ENCODE assay signal across 16 cellular contexts in genomic region chr1:228742535-228742934, GRCh38.
"Had no signal": no experiment of that assay in that cellular context is flagged by ENCODE, and none has a peak within 500 bp of the region (broad histone marks: within the 10 kb centered on the region; RNA-seq: fewer than 3 reads in every experiment).

No MANE protein-coding gene starts in this region.

- H3K4me3 ChIP-seq: esophagus squamous epithelium, psoas muscle, right lobe of liver, thoracic aorta had no signal

- H3K27ac Mint-ChIP-seq: activated CD4-positive, alpha-beta memory T cell treated with anti-CD3 and anti-CD28 coated beads, Interleukin-2, amount 10 ng/mL, durations not matched to agents 7 days and 5 days; activated CD4-positive, alpha-beta T cell treated with anti-CD3 and anti-CD28 coated beads for 36 hours; natural killer cell treated with Interleukin-12 subunit alpha and Interleukin-12 subunit beta and Interleukin-15 and Interleukin-18, amount 100 ng/mL, for 72 hours; stimulated activated naive CD8-positive, alpha-beta T cell treated with anti-CD3 and anti-CD28 coated beads, Interleukin-15, Interleukin-2, amounts not matched to agents 100 ng/mL and 50 ng/mL, for 24 hours had no signal

- H3K27ac ChIP-seq: esophagus squamous epithelium, psoas muscle, right lobe of liver, thoracic aorta had no signal

- H3K9me3 Mint-ChIP-seq: activated CD4-positive, alpha-beta memory T cell treated with anti-CD3 and anti-CD28 coated beads, Interleukin-2, amount 10 ng/mL, durations not matched to agents 7 days and 5 days; activated T-cell treated with anti-CD3 and anti-CD28 coated beads, Interleukin-2, amount 50 U/mL, for 4 hours; natural killer cell treated with Interleukin-12 subunit alpha and Interleukin-12 subunit beta and Interleukin-15 and Interleukin-18, amount 100 ng/mL, for 72 hours; stimulated activated naive CD8-positive, alpha-beta T cell treated with anti-CD3 and anti-CD28 coated beads, Interleukin-15, Interleukin-2, amounts not matched to agents 100 ng/mL and 50 ng/mL, for 24 hours; T-cell had no signal

- H3K4me3 Mint-ChIP-seq: activated CD4-positive, alpha-beta memory T cell treated with anti-CD3 and anti-CD28 coated beads, Interleukin-2, amount 10 ng/mL, durations not matched to agents 7 days and 5 days; activated CD4-positive, alpha-beta T cell treated with anti-CD3 and anti-CD28 coated beads for 36 hours; activated T-cell treated with anti-CD3 and anti-CD28 coated beads, Interleukin-2, amount 50 U/mL, for 4 hours; natural killer cell treated with Interleukin-12 subunit alpha and Interleukin-12 subunit beta and Interleukin-15 and Interleukin-18, amount 100 ng/mL, for 72 hours; stimulated activated naive CD8-positive, alpha-beta T cell treated with anti-CD3 and anti-CD28 coated beads, Interleukin-15, Interleukin-2, amounts not matched to agents 100 ng/mL and 50 ng/mL, for 24 hours; T-cell had no signal

- H3K27me3 Mint-ChIP-seq: activated CD4-positive, alpha-beta memory T cell treated with anti-CD3 and anti-CD28 coated beads, Interleukin-2, amount 10 ng/mL, durations not matched to agents 7 days and 5 days; activated CD4-positive, alpha-beta T cell treated with anti-CD3 and anti-CD28 coated beads for 36 hours; stimulated activated naive CD8-positive, alpha-beta T cell treated with anti-CD3 and anti-CD28 coated beads, Interleukin-15, Interleukin-2, amounts not matched to agents 100 ng/mL and 50 ng/mL, for 24 hours; T-cell had no signal

- H3K9me3 ChIP-seq: esophagus squamous epithelium, psoas muscle, right lobe of liver, thoracic aorta had no signal

- ATAC-seq: activated CD4-positive, alpha-beta T cell treated with anti-CD3 and anti-CD28 coated beads for 36 hours; activated T-cell treated with anti-CD3 and anti-CD28 coated beads, Interleukin-2, amount 50 U/mL, for 4 hours; natural killer cell treated with Interleukin-12 subunit alpha and Interleukin-12 subunit beta and Interleukin-15 and Interleukin-18, amount 100 ng/mL, for 72 hours; psoas muscle; right lobe of liver; T-cell had no signal

- H3K27me3 ChIP-seq: esophagus squamous epithelium, right lobe of liver had no signal

- DNase-seq: activated CD4-positive, alpha-beta memory T cell treated with anti-CD3 and anti-CD28 coated beads, Interleukin-2, amount 10 ng/mL, durations not matched to agents 7 days and 5 days; activated CD4-positive, alpha-beta T cell treated with anti-CD3 and anti-CD28 coated beads for 36 hours; activated effector memory CD4-positive, alpha-beta T cell treated with Interleukin-2 at 50 U/mL for 16 hours; activated naive CD4-positive, alpha-beta T cell treated with anti-CD3 and anti-CD28 coated beads, Interleukin-2, amount 50 U/mL, for 16 hours; activated T-cell treated with anti-CD3 and anti-CD28 coated beads, Interleukin-2, amount 50 U/mL, for 4 hours; esophagus squamous epithelium; kidney glomerular epithelial cell; mesendoderm; occipital lobe; psoas muscle; right lobe of liver; T-cell; T-helper 9 cell had no signal

- H3K4me1 Mint-ChIP-seq: activated CD4-positive, alpha-beta T cell treated with anti-CD3 and anti-CD28 coated beads for 36 hours had no signal
